ENCODE assay signal across 18 cellular contexts in genomic region chr4:92359481-92359880, GRCh38. TPM values are rescaled to one million over a fixed set of nuclear protein-coding genes. Genes with fewer than 3 reads are reported as not detected.
"Had no signal": no experiment of that assay in that cellular context is flagged by ENCODE, and none has a peak within 500 bp of the region (broad histone marks: within the 10 kb centered on the region; RNA-seq: fewer than 3 reads in every experiment).

No MANE protein-coding gene starts in this region.

- H3K4me3 Mint-ChIP-seq: nephron, type B pancreatic cell had no signal

- H3K27me3 Mint-ChIP-seq: type B pancreatic cell had no signal

- H3K4me1 Mint-ChIP-seq: nephron had no signal

- H3K36me3 Mint-ChIP-seq: activated naive CD4-positive, alpha-beta T cell treated with anti-CD3 and anti-CD28 coated beads, Interleukin-2, amount 50 U/mL, for 72 hours; type B pancreatic cell had no signal

- ATAC-seq: activated CD4-positive, CD25-positive, alpha-beta regulatory T cell treated with anti-CD3 and anti-CD28 coated beads, Interleukin-2, amount 50 U/mL, for 24 hours; activated naive CD4-positive, alpha-beta T cell treated with anti-CD3 and anti-CD28 coated beads, Interleukin-2, amount 50 U/mL, for 72 hours; heart left ventricle; sciatic nerve had no signal

- H3K27me3 ChIP-seq: breast epithelium, heart left ventricle had no signal

- H3K9me3 Mint-ChIP-seq: activated naive CD4-positive, alpha-beta T cell treated with anti-CD3 and anti-CD28 coated beads, Interleukin-2, amount 50 U/mL, for 72 hours; nephron; type B pancreatic cell had no signal

- H3K9me3 ChIP-seq: breast epithelium, heart left ventricle, prostate gland had no signal

- H3K36me3 ChIP-seq: breast epithelium, heart left ventricle, prostate gland had no signal

- DNase-seq: activated CD4-positive, alpha-beta T cell treated with anti-CD3 and anti-CD28 coated beads, Interleukin-2, amount 50 U/mL, for 4 hours; activated effector memory CD4-positive, alpha-beta T cell treated with Interleukin-2 at 50 U/mL for 16 hours; activated T-cell treated with anti-CD3 and anti-CD28 coated beads, Interleukin-2, amount 50 U/mL, for 1 hour; foreskin melanocyte; heart left ventricle; kidney glomerular epithelial cell; mesendoderm; stimulated activated CD4-positive, alpha-beta T cell treated with anti-CD3 and anti-CD28 coated beads, Interleukin-2, amount 100 ng/mL, for 24 hours; stimulated activated naive CD4-positive, alpha-beta T cell had no signal

- H3K4me3 ChIP-seq: breast epithelium, heart left ventricle, prostate gland had no signal

- H3K4me1 ChIP-seq: breast epithelium, heart left ventricle, prostate gland had no signal

- H3K27ac Mint-ChIP-seq: activated naive CD4-positive, alpha-beta T cell treated with anti-CD3 and anti-CD28 coated beads, Interleukin-2, amount 50 U/mL, for 72 hours; nephron; type B pancreatic cell had no signal

- H3K27ac ChIP-seq: breast epithelium, heart left ventricle, prostate gland had no signal

RNA-seq across cellular contexts. Expression of gene GRID2, which starts 55.7 kb away (rescaled TPM):
- total RNA-seq: activated naive CD4-positive, alpha-beta T cell treated with anti-CD3 and anti-CD28 coated beads, Interleukin-2, amount 50 U/mL, for 72 hours; omental fat pad; T-helper 2 cell treated with Interferon-gamma antibody and Interleukin-4, amounts not matched to agents 100 ng/mL and 5 ng/mL, for 36 hours had no signal
